ENCODE assay signal across 10 cellular contexts in the genomic region with DNA sequence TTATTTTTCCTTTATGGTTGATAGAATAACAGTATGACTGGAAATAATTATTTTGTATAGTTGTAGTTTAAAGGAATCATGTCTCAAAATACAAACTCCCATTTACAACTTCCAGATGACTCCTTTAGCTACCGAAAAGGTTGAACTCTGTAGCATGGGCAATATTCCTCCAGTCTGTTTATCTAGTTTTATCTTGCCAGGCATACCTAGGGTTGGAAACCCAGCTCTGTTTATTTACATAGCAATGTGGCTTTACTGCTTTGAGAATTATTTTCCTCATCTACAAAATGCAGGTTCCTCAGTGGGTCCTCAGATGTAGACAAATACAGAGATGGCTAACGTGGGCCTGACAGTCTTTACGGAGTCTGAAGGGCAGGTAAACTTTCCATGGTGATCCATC. TPM values are rescaled to one million over a fixed set of nuclear protein-coding genes. Genes with fewer than 3 reads are reported as not detected.
"Had no signal": no experiment of that assay in that cellular context is flagged by ENCODE, and none has a peak within 500 bp of the region (broad histone marks: within the 10 kb centered on the region; RNA-seq: fewer than 3 reads in every experiment).

No MANE protein-coding gene starts in this region.

- H3K27ac ChIP-seq: HL-60 had no signal

- H3K4me2 ChIP-seq: GM23338 had no signal

- FAIRE-seq: H1, H54, K562 had no signal

- H3K4me3 ChIP-seq: GM23338, K562 had no signal

- H2AFZ ChIP-seq: GM23338 had no signal

- DNase-seq: H9, HCEC 1CT, IMR-90, KG1 had no signal

- ATAC-seq: GM23338, K562 had no signal

RNA-seq across cellular contexts. Expression of a gene that starts 51.1 kb away (rescaled TPM):
- total RNA-seq: GM23338, H1, H9, HT1080, IMR-90 had no signal
- polyA plus RNA-seq: GM23338, H1, IMR-90, K562 had no signal
